Comparison of ENCODE assay signal across 8 cellular contexts in genomic region chr18:13530879-13531387, GRCh38.
DNase-seq lines count a peak whose midpoint lies in the region; ATAC-seq and TF ChIP-seq lines count a peak whose summit lies in the region.

No MANE protein-coding gene starts in this region.

- H3K9me3 ChIP-seq in Loucy (ENCODE audit: insufficient read depth, low read depth, low read length), result no peaks in the 10 kb centered on the region

- 0 out of 2 replicates have a peak, but pooled peaks cover 5% of the 10 kb centered on the region for H3K79me2 ChIP-seq in Loucy (ENCODE audit: insufficient read depth, low read length)

- no peaks in the 10 kb centered on the region for H3K27me3 ChIP-seq in Loucy (ENCODE audit: insufficient read depth, low read length, poor library complexity, severe bottlenecking)

- DNase-seq in NCI-H146 (lab: John Stamatoyannopoulos, UW), result peak; percentile 17
- no peak for DNase-seq in NCI-H146 treated with DMSO at 0.1 percent for 48 hours (lab: John Stamatoyannopoulos, UW; ENCODE audit: unreplicated experiment)
- peak; percentile 64 for DNase-seq in astrocyte of the spinal cord (ENCODE audit: low read depth, low spot score)
- peak; percentile 58 for DNase-seq in inferior parietal cortex (ENCODE audit: extremely low spot score)
- DNase-seq in stimulated activated effector memory CD8-positive, alpha-beta T cell treated with anti-CD3 and anti-CD28 coated beads, Interleukin-12 subunit alpha, Interleukin-12 subunit beta, amount 100 ng/mL, for 72 hours (ENCODE audit: low spot score in 2 of 2), result no peak

- no peaks in the 10 kb centered on the region for H3K36me3 ChIP-seq in Loucy (ENCODE audit: insufficient read depth, low read length)

- peaks cover 7% of the 10 kb centered on the region for H3K4me1 Mint-ChIP-seq in stimulated activated effector memory CD8-positive, alpha-beta T cell treated with anti-CD3 and anti-CD28 coated beads, Interleukin-12 subunit alpha, Interleukin-12 subunit beta, amount 100 ng/mL, for 72 hours

- peaks cover 8% of the 10 kb centered on the region for H3K4me1 ChIP-seq in Loucy (ENCODE audit: insufficient read depth, low read length, poor library complexity, severe bottlenecking)

- H3K9me2 ChIP-seq in Loucy (replicated peaks; ENCODE audit: low read depth, low read length), result no peaks in the 10 kb centered on the region

- no peak overlapping the region for H3K27ac Mint-ChIP-seq in stimulated activated effector memory CD8-positive, alpha-beta T cell treated with anti-CD3 and anti-CD28 coated beads, Interleukin-12 subunit alpha, Interleukin-12 subunit beta, amount 100 ng/mL, for 72 hours

- ATAC-seq in stimulated activated effector memory CD8-positive, alpha-beta T cell treated with anti-CD3 and anti-CD28 coated beads, Interleukin-12 subunit alpha, Interleukin-12 subunit beta, amount 100 ng/mL, for 72 hours, result peak; percentile 51
- ATAC-seq in HG03571 (IDR thresholded peaks at IDR 0.05; ENCODE audit: unreplicated experiment) (no peak), HG03280 (IDR thresholded peaks at IDR 0.05; ENCODE audit: unreplicated experiment) (no peak)

- in situ Hi-C loops in astrocyte of the spinal cord (cut with HindIII; ENCODE audit: low sequenced_read_pairs), result no loop called here

- no peak overlapping the region for H3K4me3 ChIP-seq in Loucy (ENCODE audit: low read length, poor library complexity, severe bottlenecking)
- no peak overlapping the region for H3K4me3 ChIP-seq in astrocyte of the spinal cord (ENCODE audit: low read depth, low read length)

- H3F3A ChIP-seq in Loucy (ENCODE audit: low read depth), result no peaks in the 10 kb centered on the region

- no peak overlapping the region for H3K4me2 ChIP-seq in Loucy (ENCODE audit: low read depth, low read length, poor library complexity, severe bottlenecking)

- no peaks in the 10 kb centered on the region for H3K9me3 Mint-ChIP-seq in stimulated activated effector memory CD8-positive, alpha-beta T cell treated with anti-CD3 and anti-CD28 coated beads, Interleukin-12 subunit alpha, Interleukin-12 subunit beta, amount 100 ng/mL, for 72 hours

- no peaks in the 10 kb centered on the region for H3K36me3 Mint-ChIP-seq in stimulated activated effector memory CD8-positive, alpha-beta T cell treated with anti-CD3 and anti-CD28 coated beads, Interleukin-12 subunit alpha, Interleukin-12 subunit beta, amount 100 ng/mL, for 72 hours

- no peak overlapping the region for H2AFZ ChIP-seq in Loucy (ENCODE audit: low read length)

- H4K20me1 ChIP-seq in Loucy (ENCODE audit: insufficient read depth, low read length, poor library complexity, severe bottlenecking), result no peaks in the 10 kb centered on the region

- no peak overlapping the region for H3K4me3 Mint-ChIP-seq in stimulated activated effector memory CD8-positive, alpha-beta T cell treated with anti-CD3 and anti-CD28 coated beads, Interleukin-12 subunit alpha, Interleukin-12 subunit beta, amount 100 ng/mL, for 72 hours

- TF ChIP-seq CTCF in Loucy (conservative IDR thresholded peaks at IDR 0.05; ENCODE audit: low read length), result peak; percentile 74
- peak; percentile 80 for TF ChIP-seq CTCF in astrocyte of the spinal cord (IDR thresholded peaks at IDR 0.05; ENCODE audit: low read depth, low read length)

- H3K9ac ChIP-seq in Loucy (ENCODE audit: low read depth, low read length, poor library complexity, severe bottlenecking), result peak overlapping the region; percentile 43

Comparison
In these comparisons a context has a peak if more than half of its experiments do, and no peak if none do; other contexts are left out.
1. DNase-seq: peak in NCI-H146 (single experiment), astrocyte of the spinal cord (single experiment) and inferior parietal cortex (single experiment); none in NCI-H146 treated with DMSO at 0.1 percent for 48 hours (single experiment) and stimulated activated effector memory CD8-positive, alpha-beta T cell treated with anti-CD3 and anti-CD28 coated beads, Interleukin-12 subunit alpha, Interleukin-12 subunit beta, amount 100 ng/mL, for 72 hours (0 of 2).